In the genomic region with DNA sequence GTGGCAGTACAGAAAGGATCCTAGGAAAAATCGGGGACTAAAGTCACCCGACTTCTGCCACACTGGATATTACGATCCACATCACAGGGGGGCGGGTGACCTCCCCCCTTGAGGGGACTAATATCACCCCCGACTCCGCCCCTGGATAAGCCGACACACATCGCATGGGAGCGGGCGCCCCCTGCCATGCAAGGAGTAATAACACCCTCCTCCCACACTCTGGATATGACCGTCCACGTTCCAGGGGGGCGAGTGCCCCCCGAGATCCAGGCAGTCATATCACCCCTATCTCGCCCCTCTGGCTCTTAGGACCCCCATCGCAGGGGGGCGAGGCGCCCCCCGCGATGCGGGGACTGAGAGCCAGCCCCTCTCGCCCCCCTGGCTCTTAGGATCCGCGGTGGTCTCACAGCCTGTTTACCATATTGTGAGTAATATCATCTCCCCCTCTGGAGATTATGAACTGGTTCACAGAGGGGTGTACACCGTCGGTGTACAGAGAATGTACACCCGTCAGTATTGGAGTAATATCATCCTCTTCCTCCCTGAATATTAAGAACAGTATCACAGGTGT, we compare ENCODE assay signal across 1 cellular context.
TF ChIP-seq lines count a peak whose summit lies in the region.

No MANE protein-coding gene starts in this region.

TF ChIP-seq in SK-N-SH, 30 proteins besides CTCF, POLR2A, EP300 and RAD21 (continued from another document):
- TF ChIP-seq REST (IDR thresholded peaks at IDR 0.05; ENCODE audit: low read depth, low read length) (no peak), TEAD4 (IDR thresholded peaks at IDR 0.05; ENCODE audit: borderline replicate concordance, insufficient read depth) (no peak), TCF12 (IDR thresholded peaks at IDR 0.05) (no peak), MXI1 (IDR thresholded peaks at IDR 0.05; ENCODE audit: low read depth, low read length) (no peak), SIN3A (IDR thresholded peaks at IDR 0.05; ENCODE audit: borderline replicate concordance, low read depth, low read length) (no peak), JUND (IDR thresholded peaks at IDR 0.05) (no peak), FOXJ3 (CRISPR knock-in tag; IDR thresholded peaks at IDR 0.05) (no peak), RXRA (IDR thresholded peaks at IDR 0.05; ENCODE audit: borderline replicate concordance, low read depth) (no peak), NFIC (IDR thresholded peaks at IDR 0.05; ENCODE audit: borderline replicate concordance) (no peak), NRF1 (IDR thresholded peaks at IDR 0.05; ENCODE audit: low read depth, low read length) (no peak), SMC3 (IDR thresholded peaks at IDR 0.05; ENCODE audit: low read depth, low read length) (no peak), POLR2AphosphoS5 (IDR thresholded peaks at IDR 0.05; ENCODE audit: low read depth, low read length) (no peak)
- TF ChIP-seq, protein P1, sequence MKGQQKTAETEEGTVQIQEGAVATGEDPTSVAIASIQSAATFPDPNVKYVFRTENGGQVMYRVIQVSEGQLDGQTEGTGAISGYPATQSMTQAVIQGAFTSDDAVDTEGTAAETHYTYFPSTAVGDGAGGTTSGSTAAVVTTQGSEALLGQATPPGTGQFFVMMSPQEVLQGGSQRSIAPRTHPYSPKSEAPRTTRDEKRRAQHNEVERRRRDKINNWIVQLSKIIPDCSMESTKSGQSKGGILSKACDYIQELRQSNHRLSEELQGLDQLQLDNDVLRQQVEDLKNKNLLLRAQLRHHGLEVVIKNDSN (IDR thresholded peaks at IDR 0.05; ENCODE audit: borderline replicate concordance, low read depth) = no peak
- TF ChIP-seq, protein P2, sequence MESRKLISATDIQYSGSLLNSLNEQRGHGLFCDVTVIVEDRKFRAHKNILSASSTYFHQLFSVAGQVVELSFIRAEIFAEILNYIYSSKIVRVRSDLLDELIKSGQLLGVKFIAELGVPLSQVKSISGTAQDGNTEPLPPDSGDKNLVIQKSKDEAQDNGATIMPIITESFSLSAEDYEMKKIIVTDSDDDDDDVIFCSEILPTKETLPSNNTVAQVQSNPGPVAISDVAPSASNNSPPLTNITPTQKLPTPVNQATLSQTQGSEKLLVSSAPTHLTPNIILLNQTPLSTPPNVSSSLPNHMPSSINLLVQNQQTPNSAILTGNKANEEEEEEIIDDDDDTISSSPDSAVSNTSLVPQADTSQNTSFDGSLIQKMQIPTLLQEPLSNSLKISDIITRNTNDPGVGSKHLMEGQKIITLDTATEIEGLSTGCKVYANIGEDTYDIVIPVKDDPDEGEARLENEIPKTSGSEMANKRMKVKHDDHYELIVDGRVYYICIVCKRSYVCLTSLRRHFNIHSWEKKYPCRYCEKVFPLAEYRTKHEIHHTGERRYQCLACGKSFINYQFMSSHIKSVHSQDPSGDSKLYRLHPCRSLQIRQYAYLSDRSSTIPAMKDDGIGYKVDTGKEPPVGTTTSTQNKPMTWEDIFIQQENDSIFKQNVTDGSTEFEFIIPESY (IDR thresholded peaks at IDR 0.05; ENCODE audit: borderline replicate concordance, low read depth) = no peak
